Comparison of ENCODE assay signal across 8 cellular contexts in genomic region chr15:90101130-90101968, GRCh38. TPM values are rescaled to one million over a fixed set of nuclear protein-coding genes. Genes with fewer than 3 reads are reported as not detected.
DNase-seq lines count a peak whose midpoint lies in the region; TF ChIP-seq lines count a peak whose summit lies in the region.

No MANE protein-coding gene starts in this region.

- H3K36me3 ChIP-seq in esophagus (ENCODE audit: control insufficient read depth in 2 of 2, insufficient read depth in 2 of 2, low read length in 1 of 2), result no peaks in the 10 kb centered on the region
- H3K36me3 ChIP-seq in mucosa of stomach (ENCODE audit: control insufficient read depth, insufficient read depth, low read length), result no peaks in the 10 kb centered on the region
- H3K36me3 ChIP-seq in transverse colon, result no peaks in the 10 kb centered on the region

- peak; percentile 53 for DNase-seq in activated CD4-positive, alpha-beta T cell treated with anti-CD3 and anti-CD28 coated beads for 48 hours
- no peak for DNase-seq in activated CD4-positive, alpha-beta T cell treated with anti-CD3 and anti-CD28 coated beads for 1 hour
- DNase-seq in LHCN-M2 (ENCODE audit: low read depth), result peak; percentile 53
- DNase-seq in transverse colon, result peak; percentile 57
- DNase-seq in activated gamma-delta T cell (lab: John Stamatoyannopoulos, UW), result no peak

- H3K9me3 ChIP-seq in esophagus (ENCODE audit: control insufficient read depth in 2 of 2, insufficient read depth in 1 of 2, low read depth in 1 of 2, low read length in 1 of 2) (no peaks in the 10 kb centered on the region), mucosa of stomach (ENCODE audit: control insufficient read depth, low read length) (no peaks in the 10 kb centered on the region), transverse colon (no peaks in the 10 kb centered on the region)

- H3K27ac ChIP-seq in esophagus (ENCODE audit: low read depth in 2 of 2, low read length in 1 of 2) (peak overlapping the region; percentile 91 to 96), transverse colon (peak overlapping the region; percentile 94 to 99 (median 97))

- no peak for TF ChIP-seq POLR2A in transverse colon (IDR thresholded peaks at IDR 0.05)

- intact Hi-C loops in transverse colon (cut with DNase I; ENCODE audit: low total_unique reads), result loop anchor here (2.0 kb wide), 1 partner anchor 131 kb away; the partner anchor contains the start of gene CIB1

- peak overlapping the region; percentile 87 for H3K9ac ChIP-seq in mucosa of stomach (ENCODE audit: low read length)

- H3K27me3 ChIP-seq in esophagus (ENCODE audit: control insufficient read depth in 1 of 2, insufficient read depth in 2 of 2, low read length in 2 of 2) (no peaks in the 10 kb centered on the region), mucosa of stomach (ENCODE audit: control insufficient read depth, insufficient read depth, low read length) (no peaks in the 10 kb centered on the region), transverse colon (no peaks in the 10 kb centered on the region)

- H3K4me3 ChIP-seq in WI38 (ENCODE audit: low read depth, low read length), result peak overlapping the region; percentile 71
- peak overlapping the region; percentile 79 to 97 for H3K4me3 ChIP-seq in esophagus (ENCODE audit: low read depth in 1 of 2, low read length in 2 of 2)
- H3K4me3 ChIP-seq in mucosa of stomach (ENCODE audit: low read length), result peak overlapping the region; percentile 10
- peak overlapping the region; percentile 67 to 93 (median 92) for H3K4me3 ChIP-seq in transverse colon

- peaks cover 6 to 24% of the 10 kb centered on the region in 2 donors for H3K4me1 ChIP-seq in esophagus (ENCODE audit: control insufficient read depth in 2 of 2, insufficient read depth in 2 of 2, low read length in 1 of 2)
- H3K4me1 ChIP-seq in mucosa of stomach (ENCODE audit: control insufficient read depth, insufficient read depth, low read length), result peaks cover 29% of the 10 kb centered on the region
- peaks cover 10 to 66% (median 57%) of the 10 kb centered on the region in 4 donors for H3K4me1 ChIP-seq in transverse colon

- TF ChIP-seq CTCF in WI38 (IDR thresholded peaks at IDR 0.05; ENCODE audit: low read depth, low read length), result no peak
- no peak for TF ChIP-seq CTCF in transverse colon (IDR thresholded peaks at IDR 0.05)

- in situ Hi-C loops in transverse colon (cut with MboI; ENCODE audit: low pct_ligation_motif_present in 1 of 4, low pct_unique_long_range_greater_than_20kb in 1 of 4, low sequenced_read_pairs in 3 of 4), result no loop called here

- TF ChIP-seq EP300 in transverse colon (IDR thresholded peaks at IDR 0.05; ENCODE audit: low read depth), result no peak

- WGBS in esophagus, 2 donors, result 3 to 6% methylated on average over 39 to 40 of the region's 40 CpGs
- 7% methylated on average over 33 of the region's 40 CpGs; no CpG with 5 or more reads in 1 of the 2 donors for WGBS in transverse colon (ENCODE audit: low coverage in 1 of 2), 2 donors

RNA-seq across cellular contexts. Expression of gene IDH2, which starts 0.9 kb away (rescaled TPM):
- 62.7 and 70.3 TPM in 2 replicates for total RNA-seq in LHCN-M2 (2014; rRNA removed)
- polyA plus RNA-seq in LHCN-M2 (2012), result 88.9 TPM
- 10 to 100 TPM; 63.5 to 98.5 TPM for polyA plus RNA-seq in esophagus
- total RNA-seq in transverse colon, result 100 to 1,000 TPM in 1 of 4 donors, 10 to 100 TPM in 3; 19.1 to 101 (median 85.1) TPM

Comparison
In these comparisons a context has a peak if more than half of its experiments do, and no peak if none do; other contexts are left out.
1. DNase-seq: peak in activated CD4-positive, alpha-beta T cell treated with anti-CD3 and anti-CD28 coated beads for 48 hours (single experiment), LHCN-M2 (single experiment) and transverse colon (single experiment); none in activated CD4-positive, alpha-beta T cell treated with anti-CD3 and anti-CD28 coated beads for 1 hour (single experiment) and activated gamma-delta T cell (single experiment).
2. H3K4me3 ChIP-seq: peak in every context shown above with its lines; median percentile 92 in transverse colon; 88 in esophagus; 71 in WI38; 10 in mucosa of stomach.